Comparison of ENCODE assay signal across 18 cellular contexts in the genomic region with DNA sequence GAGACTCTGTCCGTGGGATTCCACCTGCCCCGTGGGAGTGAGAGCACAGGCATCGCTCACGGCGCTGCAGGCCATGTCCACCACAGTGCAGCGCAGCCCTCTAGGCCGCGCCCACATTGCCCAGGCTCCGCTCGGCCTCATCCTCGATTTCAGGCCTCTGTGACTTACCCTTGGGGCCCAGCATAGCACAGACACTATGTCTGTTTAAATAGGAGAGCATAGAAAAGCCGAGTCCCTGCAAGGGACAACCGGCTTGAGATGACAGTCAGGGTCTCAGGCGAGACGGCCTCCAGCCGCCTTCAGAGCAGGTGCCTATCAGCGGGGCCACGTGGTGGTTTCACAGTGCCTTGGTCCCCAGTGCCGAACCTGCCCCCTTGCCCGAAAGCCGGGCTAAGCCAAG.
"Had no signal": no experiment of that assay in that cellular context is flagged by ENCODE, and none has a peak within 500 bp of the region (broad histone marks: within the 10 kb centered on the region; RNA-seq: fewer than 3 reads in every experiment).

No MANE protein-coding gene starts in this region.

- H3K4me2 ChIP-seq: hepatocyte had no signal

- ATAC-seq: left colon; mucosa of descending colon; stimulated activated naive CD8-positive, alpha-beta T cell treated with anti-CD3 and anti-CD28 coated beads, Interleukin-15, Interleukin-2, amounts not matched to agents 100 U/mL and 50 U/mL, for 24 hours had no signal

- H3K4me1 ChIP-seq: prostate gland had no signal

- H2AFZ ChIP-seq: hepatocyte had no signal

- H3K27me3 ChIP-seq: hepatocyte, right atrium auricular region, sigmoid colon, testis, tibial artery had no signal

- H3K4me3 ChIP-seq: dorsolateral prefrontal cortex, hepatocyte, lung, mucosa of descending colon, prostate gland, right atrium auricular region, sigmoid colon, testis, tibial artery had no signal

- H3K9me3 ChIP-seq: mucosa of descending colon, prostate gland, right atrium auricular region, sigmoid colon, testis, tibial artery had no signal

- DNase-seq: effector CD4-positive, alpha-beta T cell; head of caudate nucleus; left colon; mucosa of descending colon; naive B cell; nucleus accumbens; sigmoid colon; stimulated activated CD4-positive, alpha-beta T cell treated with anti-CD3 and anti-CD28 coated beads, Interleukin-2, amount 100 ng/mL, for 24 hours; stimulated activated CD4-positive, alpha-beta T cell treated with anti-CD3 and anti-CD28 coated beads, Interleukin-4, amount 100 ng/mL, for 24 hours; stimulated activated naive CD8-positive, alpha-beta T cell treated with anti-CD3 and anti-CD28 coated beads, Interleukin-15, Interleukin-2, amounts not matched to agents 100 U/mL and 50 U/mL, for 24 hours; substantia nigra; testis; tibial artery had no signal

- H3K36me3 ChIP-seq: prostate gland, right atrium auricular region, sigmoid colon, tibial artery had no signal

- H3K27ac ChIP-seq: dorsolateral prefrontal cortex, hepatocyte, prostate gland, right atrium auricular region, sigmoid colon, testis, tibial artery had no signal
